ENCODE assay signal across 30 cellular contexts in the genomic region with DNA sequence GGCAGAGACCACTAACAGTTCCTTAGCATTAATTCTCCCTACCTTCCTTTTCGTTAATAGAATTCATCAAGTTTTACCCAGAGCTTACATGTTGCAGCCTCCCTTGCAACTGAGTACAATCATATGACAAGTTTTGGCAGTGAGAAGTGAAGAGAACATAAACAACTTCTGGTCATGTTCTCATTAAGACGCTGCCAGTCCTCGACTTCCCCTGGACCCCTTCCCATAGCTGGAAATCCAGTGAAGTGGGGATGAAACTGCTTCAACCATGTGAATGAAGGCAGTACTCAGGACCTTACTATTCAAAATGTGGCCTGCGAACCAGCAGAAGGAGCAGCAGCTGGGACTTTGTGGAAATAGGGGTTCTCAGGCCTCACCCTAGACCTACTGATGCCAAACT.
"Had no signal": no experiment of that assay in that cellular context is flagged by ENCODE, and none has a peak within 500 bp of the region (broad histone marks: within the 10 kb centered on the region; RNA-seq: fewer than 3 reads in every experiment).

No MANE protein-coding gene starts in this region.

- H3K4me1 ChIP-seq: parathyroid adenoma, testis had no signal

- H3K9me3 ChIP-seq: gastrocnemius medialis, heart left ventricle, lower lobe of right lung, mucosa of descending colon, right atrium auricular region, sigmoid colon, stomach, testis, tibial artery had no signal

- H3K36me3 Mint-ChIP-seq: naive B cell; natural killer cell treated with Interleukin-12 subunit alpha and Interleukin-12 subunit beta and Interleukin-15 and Interleukin-18, amount 100 ng/mL, for 72 hours; stimulated activated effector memory CD8-positive, alpha-beta T cell treated with anti-CD3 and anti-CD28 coated beads, Interleukin-12 subunit alpha, Interleukin-12 subunit beta, amount 100 ng/mL, for 72 hours; type B pancreatic cell had no signal

- DNase-seq: dermis blood vessel endothelial cell; effector memory CD4-positive, alpha-beta T cell; erythroblast; foreskin fibroblast; gastrocnemius medialis; heart left ventricle; hippocampal formation; islet precursor cell; left ventricle myocardium superior; lower lobe of right lung; mucosa of descending colon; naive B cell; sigmoid colon; stimulated activated CD4-positive, alpha-beta T cell treated with anti-CD3 and anti-CD28 coated beads, Interleukin-2, amount 100 ng/mL, for 24 hours; stimulated activated CD4-positive, alpha-beta T cell treated with anti-CD3 and anti-CD28 coated beads, Interleukin-4, amount 100 ng/mL, for 24 hours; stimulated activated naive CD4-positive, alpha-beta T cell treated with Interleukin-2 at 50 U/mL for 16 hours; stomach; substantia nigra; testis; tibial artery had no signal

- ATAC-seq: gastrocnemius medialis; heart left ventricle; left ventricle myocardium superior; lower lobe of right lung; mucosa of descending colon; natural killer cell treated with Interleukin-12 subunit alpha and Interleukin-12 subunit beta and Interleukin-15 and Interleukin-18, amount 100 ng/mL, for 72 hours; stimulated activated effector memory CD8-positive, alpha-beta T cell treated with anti-CD3 and anti-CD28 coated beads, Interleukin-12 subunit alpha, Interleukin-12 subunit beta, amount 100 ng/mL, for 72 hours had no signal

- H3K79me2 ChIP-seq: parathyroid adenoma had no signal

- FAIRE-seq: endometrium had no signal

- H3K27me3 Mint-ChIP-seq: central memory CD8-positive, alpha-beta T cell; progenitor cell of endocrine pancreas; type B pancreatic cell had no signal

- H2AFZ ChIP-seq: parathyroid adenoma had no signal

- H3K27me3 ChIP-seq: gastrocnemius medialis, heart left ventricle, right atrium auricular region, sigmoid colon, stomach, testis, tibial artery had no signal

- H3K4me3 ChIP-seq: coronary artery, gastrocnemius medialis, heart left ventricle, lower lobe of right lung, mucosa of descending colon, right atrium auricular region, sigmoid colon, stomach, testis, tibial artery had no signal

- H3K36me3 ChIP-seq: gastrocnemius medialis, heart left ventricle, lower lobe of right lung, right atrium auricular region, sigmoid colon, stomach, tibial artery had no signal

- H3K27ac ChIP-seq: coronary artery, gastrocnemius medialis, heart left ventricle, lower lobe of right lung, parathyroid adenoma, right atrium auricular region, stomach, testis, tibial artery had no signal

- H3K4me3 Mint-ChIP-seq: central memory CD8-positive, alpha-beta T cell; naive B cell; natural killer cell treated with Interleukin-12 subunit alpha and Interleukin-12 subunit beta and Interleukin-15 and Interleukin-18, amount 100 ng/mL, for 72 hours; neural crest cell; stimulated activated effector memory CD8-positive, alpha-beta T cell treated with anti-CD3 and anti-CD28 coated beads, Interleukin-12 subunit alpha, Interleukin-12 subunit beta, amount 100 ng/mL, for 72 hours; type B pancreatic cell had no signal

- H3K9me3 Mint-ChIP-seq: central memory CD8-positive, alpha-beta T cell; naive B cell; natural killer cell treated with Interleukin-12 subunit alpha and Interleukin-12 subunit beta and Interleukin-15 and Interleukin-18, amount 100 ng/mL, for 72 hours; neural crest cell; stimulated activated effector memory CD8-positive, alpha-beta T cell treated with anti-CD3 and anti-CD28 coated beads, Interleukin-12 subunit alpha, Interleukin-12 subunit beta, amount 100 ng/mL, for 72 hours; type B pancreatic cell had no signal

- H3K9ac ChIP-seq: parathyroid adenoma had no signal

- H3K27ac Mint-ChIP-seq: naive B cell; natural killer cell treated with Interleukin-12 subunit alpha and Interleukin-12 subunit beta and Interleukin-15 and Interleukin-18, amount 100 ng/mL, for 72 hours; progenitor cell of endocrine pancreas; stimulated activated effector memory CD8-positive, alpha-beta T cell treated with anti-CD3 and anti-CD28 coated beads, Interleukin-12 subunit alpha, Interleukin-12 subunit beta, amount 100 ng/mL, for 72 hours; type B pancreatic cell had no signal
